Comparison of ENCODE assay signal across 12 cellular contexts in the genomic region with DNA sequence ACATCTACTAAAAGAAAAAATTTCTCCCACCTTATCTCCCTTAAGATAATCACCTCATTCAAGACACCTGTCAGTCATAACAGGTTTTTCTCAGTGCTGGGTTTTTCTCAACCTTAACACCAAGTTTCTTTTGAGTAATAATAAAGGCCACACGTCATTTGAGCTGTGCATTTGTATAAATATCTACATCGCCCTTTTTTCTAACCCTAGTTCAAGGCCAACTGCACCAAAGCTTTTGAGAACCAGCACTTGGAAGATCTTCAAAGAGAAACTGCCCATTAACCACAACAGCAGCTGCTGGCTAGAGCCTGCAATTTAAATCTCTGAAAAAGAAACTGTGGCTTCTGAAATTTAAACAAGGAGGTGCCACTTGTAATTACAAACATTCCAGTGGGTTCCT. TPM values are rescaled to one million over a fixed set of nuclear protein-coding genes. Genes with fewer than 3 reads are reported as not detected.
DNase-seq lines count a peak whose midpoint lies in the region; ATAC-seq lines count a peak whose summit lies in the region.
"Had no signal": no experiment of that assay in that cellular context is flagged by ENCODE, and none has a peak within 500 bp of the region (broad histone marks: within the 10 kb centered on the region; RNA-seq: fewer than 3 reads in every experiment).

No MANE protein-coding gene starts in this region.

- H3K36me3 ChIP-seq in mesenchymal stem cell (ENCODE audit: control insufficient read depth in 1 of 2, insufficient read depth in 2 of 2, low read depth in 1 of 2, low read length in 2 of 2) = no peaks in the 10 kb centered on the region
- H3K36me3 ChIP-seq: prostate gland, stomach had no signal

- no peak overlapping the region for H3K18ac ChIP-seq in mesenchymal stem cell (ENCODE audit: low read depth in 1 of 2, low read length in 2 of 2)

- H3K9me3 ChIP-seq in mesenchymal stem cell (ENCODE audit: control insufficient read depth, low read length) = no peaks in the 10 kb centered on the region
- H3K9me3 ChIP-seq: prostate gland, stomach had no signal

- no peak overlapping the region for H2BK5ac ChIP-seq in mesenchymal stem cell (ENCODE audit: low read depth, low read length, poor library complexity, severe bottlenecking)

- no peak overlapping the region for H4K8ac ChIP-seq in mesenchymal stem cell (ENCODE audit: low read length)

- H4K91ac ChIP-seq in mesenchymal stem cell (ENCODE audit: low read length) = no peak overlapping the region

- H2AK5ac ChIP-seq in mesenchymal stem cell (ENCODE audit: low read length, severe bottlenecking) = no peak overlapping the region

- H2BK120ac ChIP-seq in mesenchymal stem cell (ENCODE audit: low read depth, low read length) = no peak overlapping the region

- H3K4me2 ChIP-seq in mesenchymal stem cell (ENCODE audit: low read length, poor library complexity, severe bottlenecking) = no peak overlapping the region

- H3K23ac ChIP-seq in mesenchymal stem cell (ENCODE audit: low read length in 2 of 2) = no peak overlapping the region

- intact Hi-C loops in cardiac septum (cut with DNase I) = no loop called here

- peaks cover 0 to 25% of the 10 kb centered on the region in 2 experiments for H3K27me3 ChIP-seq in mesenchymal stem cell (ENCODE audit: control insufficient read depth in 1 of 2, insufficient read depth in 1 of 2, low read length in 2 of 2)

- no peak overlapping the region for H3K4me3 ChIP-seq in mesenchymal stem cell (ENCODE audit: insufficient read depth in 1 of 2, low read depth in 1 of 2, low read length in 2 of 2)
- H3K4me3 ChIP-seq: prostate gland, stomach had no signal

- no peak overlapping the region for H2BK12ac ChIP-seq in mesenchymal stem cell (ENCODE audit: low read length in 2 of 2)

- peaks cover 13% of the 10 kb centered on the region for H3K79me1 ChIP-seq in mesenchymal stem cell (replicated peaks; ENCODE audit: low read length, poor library complexity, severe bottlenecking)

- no peak overlapping the region for H3K9ac ChIP-seq in mesenchymal stem cell (ENCODE audit: low read length)

- H3K4me1 ChIP-seq in mesenchymal stem cell (ENCODE audit: control insufficient read depth, insufficient read depth, low read depth, low read length) = peaks cover 1% of the 10 kb centered on the region
- H3K4me1 ChIP-seq: prostate gland had no signal

- WGBS in mesenchymal stem cell = 62% methylated on average over 2 of the region's 2 CpGs

- H2BK15ac ChIP-seq in mesenchymal stem cell (ENCODE audit: low read depth, poor library complexity, severe bottlenecking) = no peak overlapping the region

- ATAC-seq in GM18873 (IDR thresholded peaks at IDR 0.05; ENCODE audit: low FRiP score, unreplicated experiment) (peak; percentile 63), HG02870 (IDR thresholded peaks at IDR 0.05; ENCODE audit: unreplicated experiment) (peak; percentile 60)

- H3K4ac ChIP-seq in mesenchymal stem cell (ENCODE audit: low read depth in 1 of 2, low read length in 2 of 2) = no peak overlapping the region

- peak; percentile 37 for DNase-seq in NCI-H2196 treated with DMSO at 0.1 percent for 48 hours (lab: John Stamatoyannopoulos, UW; ENCODE audit: unreplicated experiment)
- DNase-seq in mesenchymal stem cell = peak; percentile 22
- no peak for DNase-seq in NCI-H226
- DNase-seq in HT-29 (ENCODE audit: low spot score) = no peak
- DNase-seq in cardiac septum (ENCODE audit: low spot score) = no peak
- DNase-seq: IMR-90; NCI-H446; stimulated activated CD4-positive, alpha-beta T cell treated with anti-CD3 and anti-CD28 coated beads, Interleukin-4, amount 100 ng/mL, for 4 hours; stomach had no signal

- no peak overlapping the region for H3K14ac ChIP-seq in mesenchymal stem cell (ENCODE audit: low read length in 2 of 2)

- no peak overlapping the region for H2AFZ ChIP-seq in mesenchymal stem cell (ENCODE audit: low read depth, low read length)

- no peak overlapping the region for H3K27ac ChIP-seq in mesenchymal stem cell (ENCODE audit: low read length, poor library complexity, severe bottlenecking)
- H3K27ac ChIP-seq: prostate gland had no signal

RNA-seq across cellular contexts. Expression of a gene that starts 6.9 kb away (rescaled TPM):
- polyA plus RNA-seq in mesenchymal stem cell (2013, experiment 1 of 2) = 11.3 TPM
- 11.3 TPM for polyA plus RNA-seq in mesenchymal stem cell (2013, experiment 2 of 2)
- not detected in 2 replicates for total RNA-seq in HT-29 (2014; rRNA removed; shearing (Covaris generic))
- total RNA-seq in cardiac septum = 36.0 TPM

Comparison
In these comparisons a context has a peak if more than half of its experiments do, and no peak if none do; other contexts are left out.
1. DNase-seq: peak in NCI-H2196 treated with DMSO at 0.1 percent for 48 hours (single experiment) and mesenchymal stem cell (single experiment); none in NCI-H226 (single experiment), HT-29 (single experiment) and cardiac septum (single experiment).
2. RNA of a gene that starts 6.9 kb away (total RNA-seq): 36.0 TPM in cardiac septum (single experiment); not detected in HT-29; every median in the first group is over 10 times any median in the second.